Comparison of ENCODE assay signal across 38 cellular contexts in genomic region chr4:73841243-73841925, GRCh38. TPM values are rescaled to one million over a fixed set of nuclear protein-coding genes. Genes with fewer than 3 reads are reported as not detected.
"Had no signal": no experiment of that assay in that cellular context is flagged by ENCODE, and none has a peak within 500 bp of the region (broad histone marks: within the 10 kb centered on the region; RNA-seq: fewer than 3 reads in every experiment).

No MANE protein-coding gene starts in this region.

- H3K4me3 Mint-ChIP-seq: activated CD4-positive, alpha-beta T cell treated with anti-CD3 and anti-CD28 coated beads, Interleukin-2, amount 10 ng/mL, durations not matched to agents 7 days and 5 days; activated CD8-positive, alpha-beta T cell treated with anti-CD3 and anti-CD28 coated beads for 36 hours; activated naive CD4-positive, alpha-beta T cell treated with anti-CD3 and anti-CD28 coated beads, Interleukin-2, amount 50 U/mL, for 24 hours; activated naive CD8-positive, alpha-beta T cell treated with anti-CD3 and anti-CD28 coated beads, Interleukin-2, amount 50 U/mL, for 24 hours; naive B cell; nephron progenitor cell; stimulated activated memory B cell treated with anti-CD40 and anti-IgM and Interleukin-4, amounts not matched to agents 10 μg/mL and 1 μg/mL and 100 μg/mL, for 72 hours; T-helper 17 cell; WTC11 had no signal

- H3K27ac ChIP-seq: body of pancreas, coronary artery, dorsolateral prefrontal cortex, esophagus squamous epithelium, gastrocnemius medialis, neutrophil, pancreas, prostate gland, sigmoid colon, stomach, suprapubic skin, tibial artery had no signal

- H3K36me3 Mint-ChIP-seq: activated naive CD4-positive, alpha-beta T cell treated with anti-CD3 and anti-CD28 coated beads, Interleukin-2, amount 50 U/mL, for 24 hours; naive B cell; stimulated activated memory B cell treated with anti-CD40 and anti-IgM and Interleukin-4, amounts not matched to agents 10 μg/mL and 1 μg/mL and 100 μg/mL, for 72 hours; WTC11 had no signal

- FAIRE-seq: pancreas, small intestine had no signal

- H3K9me3 ChIP-seq: body of pancreas, esophagus squamous epithelium, gastrocnemius medialis, neutrophil, pancreas, prostate gland, sigmoid colon, stomach, suprapubic skin, tibial artery had no signal

- H3K36me3 ChIP-seq: esophagus squamous epithelium, gastrocnemius medialis, neutrophil, pancreas, prostate gland, sigmoid colon, stomach, suprapubic skin, tibial artery had no signal

- H3K9me3 Mint-ChIP-seq: activated CD4-positive, alpha-beta T cell treated with anti-CD3 and anti-CD28 coated beads, Interleukin-2, amount 10 ng/mL, durations not matched to agents 7 days and 5 days; activated CD8-positive, alpha-beta T cell treated with anti-CD3 and anti-CD28 coated beads for 36 hours; activated naive CD4-positive, alpha-beta T cell treated with anti-CD3 and anti-CD28 coated beads, Interleukin-2, amount 50 U/mL, for 24 hours; activated naive CD8-positive, alpha-beta T cell treated with anti-CD3 and anti-CD28 coated beads, Interleukin-2, amount 50 U/mL, for 24 hours; activated T-helper 2 cell treated with anti-CD3 and anti-CD28 coated beads, Interferon-gamma antibody, Interleukin-2, Interleukin-4, amounts not matched to agents 10 μg/mL and 5 μg/mL and 100 μg/mL, durations not matched to agents 14 hours and 24 hours and 36 hours; stimulated activated memory B cell treated with anti-CD40 and anti-IgM and Interleukin-4, amounts not matched to agents 10 μg/mL and 1 μg/mL and 100 μg/mL, for 72 hours; WTC11 had no signal

- H3K27me3 ChIP-seq: body of pancreas, neutrophil had no signal

- ATAC-seq: activated CD8-positive, alpha-beta T cell treated with anti-CD3 and anti-CD28 coated beads for 36 hours; activated naive CD8-positive, alpha-beta T cell treated with anti-CD3 and anti-CD28 coated beads, Interleukin-2, amount 50 U/mL, for 24 hours; body of pancreas; gastrocnemius medialis; left ventricle myocardium superior; pancreas; stimulated activated memory B cell treated with anti-CD40 and anti-IgM and Interleukin-4, amounts not matched to agents 10 μg/mL and 1 μg/mL and 100 μg/mL, for 72 hours; T-helper 17 cell; WTC11 had no signal

- H3K27ac Mint-ChIP-seq: activated CD4-positive, alpha-beta T cell treated with anti-CD3 and anti-CD28 coated beads, Interleukin-2, amount 10 ng/mL, durations not matched to agents 7 days and 5 days; activated CD8-positive, alpha-beta T cell treated with anti-CD3 and anti-CD28 coated beads for 36 hours; activated naive CD4-positive, alpha-beta T cell treated with anti-CD3 and anti-CD28 coated beads, Interleukin-2, amount 50 U/mL, for 24 hours; activated naive CD8-positive, alpha-beta T cell treated with anti-CD3 and anti-CD28 coated beads, Interleukin-2, amount 50 U/mL, for 24 hours; activated T-helper 2 cell treated with anti-CD3 and anti-CD28 coated beads, Interferon-gamma antibody, Interleukin-2, Interleukin-4, amounts not matched to agents 10 μg/mL and 5 μg/mL and 100 μg/mL, durations not matched to agents 14 hours and 24 hours and 36 hours; naive B cell; nephron progenitor cell; stimulated activated memory B cell treated with anti-CD40 and anti-IgM and Interleukin-4, amounts not matched to agents 10 μg/mL and 1 μg/mL and 100 μg/mL, for 72 hours; T-helper 17 cell; WTC11 had no signal

- H3K4me3 ChIP-seq: body of pancreas, coronary artery, dorsolateral prefrontal cortex, esophagus squamous epithelium, gastrocnemius medialis, pancreas, prostate gland, sigmoid colon, stomach, suprapubic skin, tibial artery had no signal

- H3K4me1 ChIP-seq: gastrocnemius medialis, prostate gland had no signal

- DNase-seq: activated CD4-positive, alpha-beta T cell treated with anti-CD3 and anti-CD28 coated beads for 1 hour; activated CD4-positive, alpha-beta T cell treated with anti-CD3 and anti-CD28 coated beads, Interleukin-2, amount 10 ng/mL, durations not matched to agents 7 days and 5 days; activated CD8-positive, alpha-beta T cell treated with anti-CD3 and anti-CD28 coated beads for 36 hours; activated naive CD8-positive, alpha-beta T cell treated with anti-CD3 and anti-CD28 coated beads, Interleukin-2, amount 50 U/mL, for 24 hours; activated T-cell treated with anti-CD3 and anti-CD28 coated beads, Interleukin-2, amount 50 U/mL, for 48 hours; anterior cingulate cortex; body of pancreas; dorsolateral prefrontal cortex; effector memory CD4-positive, alpha-beta T cell; esophagus squamous epithelium; gastrocnemius medialis; glutamatergic neuron; islet precursor cell; left cardiac atrium; left ventricle myocardium superior; naive B cell; nephron progenitor cell; pancreas; retina; sigmoid colon; small intestine; stimulated activated CD4-positive, alpha-beta T cell treated with anti-CD3 and anti-CD28 coated beads, Interleukin-4, amount 100 ng/mL, for 24 hours; stomach; T-helper 17 cell; T1000; tibial artery had no signal

- H3K4me1 Mint-ChIP-seq: activated CD4-positive, alpha-beta T cell treated with anti-CD3 and anti-CD28 coated beads, Interleukin-2, amount 10 ng/mL, durations not matched to agents 7 days and 5 days; activated naive CD4-positive, alpha-beta T cell treated with anti-CD3 and anti-CD28 coated beads, Interleukin-2, amount 50 U/mL, for 24 hours; activated naive CD8-positive, alpha-beta T cell treated with anti-CD3 and anti-CD28 coated beads, Interleukin-2, amount 50 U/mL, for 24 hours; nephron progenitor cell; stimulated activated memory B cell treated with anti-CD40 and anti-IgM and Interleukin-4, amounts not matched to agents 10 μg/mL and 1 μg/mL and 100 μg/mL, for 72 hours; T-helper 17 cell had no signal

RNA-seq across cellular contexts. Expression of gene CXCL6, which starts 4.9 kb away (rescaled TPM):
- total RNA-seq: activated CD4-positive, alpha-beta T cell treated with anti-CD3 and anti-CD28 coated beads, Interleukin-2, amount 10 ng/mL, durations not matched to agents 7 days and 5 days; activated CD8-positive, alpha-beta T cell treated with anti-CD3 and anti-CD28 coated beads for 36 hours; activated T-helper 2 cell treated with anti-CD3 and anti-CD28 coated beads, Interferon-gamma antibody, Interleukin-2, Interleukin-4, amounts not matched to agents 10 μg/mL and 5 μg/mL and 100 μg/mL, durations not matched to agents 14 hours and 24 hours and 36 hours; suprapubic skin; T-helper 17 cell had no signal

RNA-seq across cellular contexts. Expression of gene PF4V1, which starts 11.7 kb away (rescaled TPM):
- total RNA-seq: activated CD4-positive, alpha-beta T cell treated with anti-CD3 and anti-CD28 coated beads, Interleukin-2, amount 10 ng/mL, durations not matched to agents 7 days and 5 days; activated CD8-positive, alpha-beta T cell treated with anti-CD3 and anti-CD28 coated beads for 36 hours; activated T-helper 2 cell treated with anti-CD3 and anti-CD28 coated beads, Interferon-gamma antibody, Interleukin-2, Interleukin-4, amounts not matched to agents 10 μg/mL and 5 μg/mL and 100 μg/mL, durations not matched to agents 14 hours and 24 hours and 36 hours; body of pancreas; cardiac septum; cerebellum; dorsolateral prefrontal cortex; esophagus squamous epithelium; gastrocnemius medialis; left cardiac atrium; left ventricle myocardium superior; lung microvascular endothelial cell; prostate gland; sigmoid colon; stomach; suprapubic skin; ureter; WTC11 had no signal
- polyA plus RNA-seq: pancreas, sigmoid colon, small intestine, stomach had no signal

RNA-seq across cellular contexts. Expression of gene CXCL1, which starts 27.8 kb away (rescaled TPM):
- total RNA-seq: activated CD4-positive, alpha-beta T cell treated with anti-CD3 and anti-CD28 coated beads, Interleukin-2, amount 10 ng/mL, durations not matched to agents 7 days and 5 days; activated CD8-positive, alpha-beta T cell treated with anti-CD3 and anti-CD28 coated beads for 36 hours; activated T-helper 2 cell treated with anti-CD3 and anti-CD28 coated beads, Interferon-gamma antibody, Interleukin-2, Interleukin-4, amounts not matched to agents 10 μg/mL and 5 μg/mL and 100 μg/mL, durations not matched to agents 14 hours and 24 hours and 36 hours had no signal
